Comparison of ENCODE assay signal across 23 cellular contexts in genomic region chr21:18521204-18521603, GRCh38.
"Had no signal": no experiment of that assay in that cellular context is flagged by ENCODE, and none has a peak within 500 bp of the region (broad histone marks: within the 10 kb centered on the region; RNA-seq: fewer than 3 reads in every experiment).

No MANE protein-coding gene starts in this region.

- DNase-seq: Kasumi-1, MV-4-11, NCI-H1092, NCI-H1105 treated with DMSO at 0.1 percent for 48 hours, NCI-H1417 treated with DMSO at 0.1 percent for 48 hours, NCI-H146, NCI-H187, NCI-H2029, NCI-H2081 treated with DMSO at 0.1 percent for 48 hours, NCI-H2227 treated with DMSO at 0.1 percent for 48 hours, NCI-H526 treated with DMSO at 0.1 percent for 48 hours, NCI-H774, Right ventricle myocardium superior, RPMI8226, SIG-M5, SK-N-SH, T-helper 1 cell had no signal

- H3K9me3 Mint-ChIP-seq: IgD-negative memory B cell had no signal

- H3K27ac Mint-ChIP-seq: IgD-negative memory B cell had no signal

- FAIRE-seq: HepG2, K562, RCC 7860 had no signal

- H3K4me3 Mint-ChIP-seq: IgD-negative memory B cell had no signal

- H3K27ac ChIP-seq: KMS-11, SJSA1 had no signal

- H3K9me3 ChIP-seq: SJSA1, SK-N-SH had no signal

- H3K36me3 ChIP-seq: SJSA1 had no signal

- H3K27me3 ChIP-seq: SJSA1 had no signal

- H3K4me1 Mint-ChIP-seq: IgD-negative memory B cell had no signal

- H3K36me3 Mint-ChIP-seq: IgD-negative memory B cell had no signal

- H3K27me3 Mint-ChIP-seq: IgD-negative memory B cell had no signal

- H3K4me2 ChIP-seq: KMS-11, SK-N-SH had no signal

- H3K9ac ChIP-seq: KMS-11, SK-N-SH had no signal

- H3K4me3 ChIP-seq: K562, SJSA1 had no signal

- H3K4me1 ChIP-seq: SJSA1 had no signal
